1 cellular context compared by ENCODE assay signal in the genomic region with DNA sequence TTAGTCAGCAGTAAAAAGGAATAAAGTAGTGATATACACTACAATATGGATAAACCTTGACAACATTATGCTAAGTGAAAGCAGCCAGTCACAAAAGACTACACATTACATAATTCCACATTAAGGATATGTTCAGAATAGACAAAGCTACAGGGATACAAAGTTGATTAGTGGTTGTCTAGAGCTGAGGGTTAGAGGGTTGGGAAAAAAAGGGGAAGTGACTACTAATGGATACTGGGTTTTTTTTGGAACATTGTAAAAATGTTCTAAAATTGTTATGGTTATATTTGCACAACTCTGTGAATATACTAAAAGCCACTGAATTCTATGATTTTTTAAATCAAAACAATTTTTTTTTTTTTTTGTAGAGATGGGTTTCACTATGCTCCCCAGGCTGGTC.
TF ChIP-seq lines count a peak whose summit lies in the region.

No MANE protein-coding gene starts in this region.

TF ChIP-seq in K562, 482 proteins besides CTCF, POLR2A, EP300 and RAD21 (continued from another document):
- TF ChIP-seq, protein P1, sequence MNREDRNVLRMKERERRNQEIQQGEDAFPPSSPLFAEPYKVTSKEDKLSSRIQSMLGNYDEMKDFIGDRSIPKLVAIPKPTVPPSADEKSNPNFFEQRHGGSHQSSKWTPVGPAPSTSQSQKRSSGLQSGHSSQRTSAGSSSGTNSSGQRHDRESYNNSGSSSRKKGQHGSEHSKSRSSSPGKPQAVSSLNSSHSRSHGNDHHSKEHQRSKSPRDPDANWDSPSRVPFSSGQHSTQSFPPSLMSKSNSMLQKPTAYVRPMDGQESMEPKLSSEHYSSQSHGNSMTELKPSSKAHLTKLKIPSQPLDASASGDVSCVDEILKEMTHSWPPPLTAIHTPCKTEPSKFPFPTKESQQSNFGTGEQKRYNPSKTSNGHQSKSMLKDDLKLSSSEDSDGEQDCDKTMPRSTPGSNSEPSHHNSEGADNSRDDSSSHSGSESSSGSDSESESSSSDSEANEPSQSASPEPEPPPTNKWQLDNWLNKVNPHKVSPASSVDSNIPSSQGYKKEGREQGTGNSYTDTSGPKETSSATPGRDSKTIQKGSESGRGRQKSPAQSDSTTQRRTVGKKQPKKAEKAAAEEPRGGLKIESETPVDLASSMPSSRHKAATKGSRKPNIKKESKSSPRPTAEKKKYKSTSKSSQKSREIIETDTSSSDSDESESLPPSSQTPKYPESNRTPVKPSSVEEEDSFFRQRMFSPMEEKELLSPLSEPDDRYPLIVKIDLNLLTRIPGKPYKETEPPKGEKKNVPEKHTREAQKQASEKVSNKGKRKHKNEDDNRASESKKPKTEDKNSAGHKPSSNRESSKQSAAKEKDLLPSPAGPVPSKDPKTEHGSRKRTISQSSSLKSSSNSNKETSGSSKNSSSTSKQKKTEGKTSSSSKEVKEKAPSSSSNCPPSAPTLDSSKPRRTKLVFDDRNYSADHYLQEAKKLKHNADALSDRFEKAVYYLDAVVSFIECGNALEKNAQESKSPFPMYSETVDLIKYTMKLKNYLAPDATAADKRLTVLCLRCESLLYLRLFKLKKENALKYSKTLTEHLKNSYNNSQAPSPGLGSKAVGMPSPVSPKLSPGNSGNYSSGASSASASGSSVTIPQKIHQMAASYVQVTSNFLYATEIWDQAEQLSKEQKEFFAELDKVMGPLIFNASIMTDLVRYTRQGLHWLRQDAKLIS (CRISPR knock-in tag; IDR thresholded peaks at IDR 0.05): no peak
- TF ChIP-seq ZC3H4 (CRISPR knock-in tag; IDR thresholded peaks at IDR 0.05; ENCODE audit: borderline replicate concordance) (no peak), MYC (IDR thresholded peaks at IDR 0.05; ENCODE audit: low read depth, low read length) (no peak), MYC (CRISPR knock-in tag; IDR thresholded peaks at IDR 0.05; ENCODE audit: borderline replicate concordance, low read depth) (no peak), FOXA3 (CRISPR knock-in tag; conservative IDR thresholded peaks at IDR 0.05 in 1 of 2, IDR thresholded peaks at IDR 0.05 in 1 of 2) (no peak)
